ENCODE assay signal across 36 cellular contexts in the genomic region with DNA sequence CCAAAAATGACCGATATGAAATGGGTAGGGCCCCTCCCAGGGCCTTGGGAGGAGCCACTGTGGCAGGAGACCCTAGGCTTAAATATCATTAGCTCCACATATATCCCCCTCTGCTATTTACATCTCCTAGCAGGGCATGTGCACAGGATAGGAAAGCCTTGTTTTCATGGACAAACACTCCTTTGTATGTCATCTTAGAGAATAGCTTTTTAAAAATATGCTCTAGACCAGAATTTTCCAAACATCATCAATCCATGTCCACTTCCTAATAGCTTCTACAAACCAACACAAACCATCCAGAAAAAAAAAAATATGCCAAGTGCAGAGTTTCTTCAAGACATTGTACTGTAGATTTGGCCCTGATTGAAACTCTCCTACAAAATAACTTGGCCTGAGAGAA. TPM values are rescaled to one million over a fixed set of nuclear protein-coding genes. Genes with fewer than 3 reads are reported as not detected.
"Had no signal": no experiment of that assay in that cellular context is flagged by ENCODE, and none has a peak within 500 bp of the region (broad histone marks: within the 10 kb centered on the region; RNA-seq: fewer than 3 reads in every experiment).

No MANE protein-coding gene starts in this region.

- ATAC-seq: activated CD8-positive, alpha-beta T cell treated with anti-CD3 and anti-CD28 coated beads for 36 hours; activated naive CD4-positive, alpha-beta T cell treated with anti-CD3 and anti-CD28 coated beads, Interleukin-2, amount 50 U/mL, for 72 hours; activated T-cell treated with anti-CD3 and anti-CD28 coated beads, Interleukin-2, amount 50 U/mL, for 4 hours; activated T-cell treated with anti-CD3 and anti-CD28 coated beads, Interleukin-2, amount 50 U/mL, for 72 hours; activated T-helper 17 cell treated with anti-CD3 and anti-CD28 coated beads, Interleukin-2, amount 50 U/mL, for 72 hours; body of pancreas had no signal

- H3K9me3 Mint-ChIP-seq: activated B cell treated with CpG ODN at 0.5 μM for 24 hours; activated CD4-positive, alpha-beta memory T cell treated with anti-CD3 and anti-CD28 coated beads for 36 hours; activated CD4-positive, alpha-beta T cell treated with anti-CD3 and anti-CD28 coated beads, Interleukin-2, amount 10 ng/mL, durations not matched to agents 24 days and 14 days; activated CD8-positive, alpha-beta T cell treated with anti-CD3 and anti-CD28 coated beads for 36 hours; activated naive CD4-positive, alpha-beta T cell treated with anti-CD3 and anti-CD28 coated beads for 36 hours; activated naive CD4-positive, alpha-beta T cell treated with anti-CD3 and anti-CD28 coated beads, Interleukin-2, amount 50 U/mL, for 72 hours; activated naive CD8-positive, alpha-beta T cell treated with anti-CD3 and anti-CD28 coated beads for 36 hours; activated T-cell treated with anti-CD3 and anti-CD28 coated beads, Interleukin-2, amount 50 U/mL, for 4 hours; activated T-cell treated with anti-CD3 and anti-CD28 coated beads, Interleukin-2, amount 50 U/mL, for 72 hours; activated T-helper 1 cell treated with anti-CD3 and anti-CD28 coated beads, Interleukin-12 subunit alpha, Interleukin-12 subunit beta, Interleukin-2, Interleukin-4 antibody, amounts not matched to agents 30 ng/mL and 10 ng/mL and 1 ng/mL, durations not matched to agents 14 hours and 24 hours and 36 hours; activated T-helper 17 cell treated with anti-CD3 and anti-CD28 coated beads, Interleukin-2, amount 50 U/mL, for 72 hours; T-helper 1 cell treated with Interleukin-12 subunit alpha and Interleukin-12 subunit beta and Interleukin-4 antibody, amounts not matched to agents 30 μg/mL and 1 μg/mL, for 36 hours; T-helper 2 cell treated with Interferon-gamma antibody and Interleukin-4, amounts not matched to agents 5 μg/mL and 100 μg/mL, for 36 hours had no signal

- H3K4me3 Mint-ChIP-seq: activated B cell treated with CpG ODN at 0.5 μM for 24 hours; activated CD4-positive, alpha-beta memory T cell treated with anti-CD3 and anti-CD28 coated beads for 36 hours; activated CD4-positive, alpha-beta T cell treated with anti-CD3 and anti-CD28 coated beads, Interleukin-2, amount 10 ng/mL, durations not matched to agents 24 days and 14 days; activated CD8-positive, alpha-beta T cell treated with anti-CD3 and anti-CD28 coated beads for 36 hours; activated naive CD4-positive, alpha-beta T cell treated with anti-CD3 and anti-CD28 coated beads for 36 hours; activated naive CD8-positive, alpha-beta T cell treated with anti-CD3 and anti-CD28 coated beads for 36 hours; activated T-cell treated with anti-CD3 and anti-CD28 coated beads, Interleukin-2, amount 50 U/mL, for 4 hours; activated T-cell treated with anti-CD3 and anti-CD28 coated beads, Interleukin-2, amount 50 U/mL, for 72 hours; activated T-helper 1 cell treated with anti-CD3 and anti-CD28 coated beads, Interleukin-12 subunit alpha, Interleukin-12 subunit beta, Interleukin-2, Interleukin-4 antibody, amounts not matched to agents 30 ng/mL and 10 ng/mL and 1 ng/mL, durations not matched to agents 14 hours and 24 hours and 36 hours; activated T-helper 17 cell treated with anti-CD3 and anti-CD28 coated beads, Interleukin-2, amount 50 U/mL, for 72 hours; T-helper 1 cell treated with Interleukin-12 subunit alpha and Interleukin-12 subunit beta and Interleukin-4 antibody, amounts not matched to agents 30 μg/mL and 1 μg/mL, for 36 hours; T-helper 2 cell treated with Interferon-gamma antibody and Interleukin-4, amounts not matched to agents 5 μg/mL and 100 μg/mL, for 36 hours had no signal

- DNase-seq: activated B cell treated with CpG ODN at 0.5 μM for 24 hours; activated CD4-positive, alpha-beta memory T cell treated with anti-CD3 and anti-CD28 coated beads for 36 hours; activated CD4-positive, alpha-beta T cell treated with anti-CD3 and anti-CD28 coated beads for 4 hours; activated CD4-positive, alpha-beta T cell treated with anti-CD3 and anti-CD28 coated beads, Interleukin-2, amount 10 ng/mL, durations not matched to agents 24 days and 14 days; activated CD4-positive, alpha-beta T cell treated with anti-CD3 and anti-CD28 coated beads, Interleukin-2, amount 50 U/mL, for 1 hour; activated CD4-positive, alpha-beta T cell treated with anti-CD3 and anti-CD28 coated beads, Interleukin-2, amount 50 U/mL, for 4 hours; activated CD4-positive, CD25-positive, alpha-beta regulatory T cell treated with anti-CD3 and anti-CD28 coated beads, Interleukin-2, amount 50 U/mL, for 72 hours; activated CD8-positive, alpha-beta memory T cell treated with anti-CD3 and anti-CD28 coated beads, Interleukin-2, amount 50 U/mL, for 4 hours; activated CD8-positive, alpha-beta T cell treated with anti-CD3 and anti-CD28 coated beads for 36 hours; activated effector memory CD4-positive, alpha-beta T cell treated with anti-CD3 and anti-CD28 coated beads, Interleukin-2, amount 50 U/mL, for 16 hours; activated gamma-delta T cell treated with Interleukin-2 at 50 U/mL for 16 hours; activated naive CD4-positive, alpha-beta T cell; activated naive CD4-positive, alpha-beta T cell treated with anti-CD3 and anti-CD28 coated beads for 36 hours; activated naive CD4-positive, alpha-beta T cell treated with anti-CD3 and anti-CD28 coated beads, Interleukin-2, amount 50 U/mL, for 16 hours; activated naive CD8-positive, alpha-beta T cell treated with anti-CD3 and anti-CD28 coated beads for 36 hours; activated T-cell treated with anti-CD3 and anti-CD28 coated beads for 4 hours; activated T-cell treated with anti-CD3 and anti-CD28 coated beads, Interleukin-2, amount 50 U/mL, for 1 hour; activated T-cell treated with anti-CD3 and anti-CD28 coated beads, Interleukin-2, amount 50 U/mL, for 4 hours; activated T-cell treated with anti-CD3 and anti-CD28 coated beads, Interleukin-2, amount 50 U/mL, for 72 hours; amniotic stem cell; aorta; body of pancreas; brain microvascular endothelial cell; central memory CD4-positive, alpha-beta T cell; T-helper 1 cell; T-helper 2 cell; T-helper 9 cell had no signal

- H3K27ac Mint-ChIP-seq: activated B cell treated with CpG ODN at 0.5 μM for 24 hours; activated CD4-positive, alpha-beta memory T cell treated with anti-CD3 and anti-CD28 coated beads for 36 hours; activated CD4-positive, alpha-beta T cell treated with anti-CD3 and anti-CD28 coated beads, Interleukin-2, amount 10 ng/mL, durations not matched to agents 24 days and 14 days; activated CD8-positive, alpha-beta T cell treated with anti-CD3 and anti-CD28 coated beads for 36 hours; activated naive CD4-positive, alpha-beta T cell treated with anti-CD3 and anti-CD28 coated beads for 36 hours; activated naive CD4-positive, alpha-beta T cell treated with anti-CD3 and anti-CD28 coated beads, Interleukin-2, amount 50 U/mL, for 72 hours; activated naive CD8-positive, alpha-beta T cell treated with anti-CD3 and anti-CD28 coated beads for 36 hours; activated T-cell treated with anti-CD3 and anti-CD28 coated beads, Interleukin-2, amount 50 U/mL, for 72 hours; activated T-helper 1 cell treated with anti-CD3 and anti-CD28 coated beads, Interleukin-12 subunit alpha, Interleukin-12 subunit beta, Interleukin-2, Interleukin-4 antibody, amounts not matched to agents 30 ng/mL and 10 ng/mL and 1 ng/mL, durations not matched to agents 14 hours and 24 hours and 36 hours; activated T-helper 17 cell treated with anti-CD3 and anti-CD28 coated beads, Interleukin-2, amount 50 U/mL, for 72 hours; T-helper 1 cell treated with Interleukin-12 subunit alpha and Interleukin-12 subunit beta and Interleukin-4 antibody, amounts not matched to agents 30 μg/mL and 1 μg/mL, for 36 hours; T-helper 2 cell treated with Interferon-gamma antibody and Interleukin-4, amounts not matched to agents 5 μg/mL and 100 μg/mL, for 36 hours had no signal

- H3K4me1 Mint-ChIP-seq: activated B cell treated with CpG ODN at 0.5 μM for 24 hours; activated CD4-positive, alpha-beta T cell treated with anti-CD3 and anti-CD28 coated beads, Interleukin-2, amount 10 ng/mL, durations not matched to agents 24 days and 14 days; activated naive CD8-positive, alpha-beta T cell treated with anti-CD3 and anti-CD28 coated beads for 36 hours; activated T-helper 17 cell treated with anti-CD3 and anti-CD28 coated beads, Interleukin-2, amount 50 U/mL, for 72 hours had no signal

- H3K36me3 Mint-ChIP-seq: activated CD4-positive, alpha-beta memory T cell treated with anti-CD3 and anti-CD28 coated beads for 36 hours; activated naive CD4-positive, alpha-beta T cell treated with anti-CD3 and anti-CD28 coated beads, Interleukin-2, amount 50 U/mL, for 72 hours; activated naive CD8-positive, alpha-beta T cell treated with anti-CD3 and anti-CD28 coated beads for 36 hours had no signal

RNA-seq across cellular contexts. Expression of gene DAPL1, which starts 10.8 kb away (rescaled TPM):
- total RNA-seq: activated B cell treated with CpG ODN at 0.5 μM for 24 hours; activated CD4-positive, alpha-beta memory T cell treated with anti-CD3 and anti-CD28 coated beads for 36 hours; activated CD4-positive, alpha-beta T cell treated with anti-CD3 and anti-CD28 coated beads, Interleukin-2, amount 10 ng/mL, durations not matched to agents 24 days and 14 days; activated CD8-positive, alpha-beta memory T cell treated with anti-CD3 and anti-CD28 coated beads for 36 hours; activated CD8-positive, alpha-beta T cell treated with anti-CD3 and anti-CD28 coated beads for 36 hours; activated naive CD4-positive, alpha-beta T cell treated with anti-CD3 and anti-CD28 coated beads for 36 hours; activated naive CD4-positive, alpha-beta T cell treated with anti-CD3 and anti-CD28 coated beads, Interleukin-2, amount 50 U/mL, for 72 hours; activated naive CD8-positive, alpha-beta T cell treated with anti-CD3 and anti-CD28 coated beads for 36 hours; activated T-cell treated with anti-CD3 and anti-CD28 coated beads, Interleukin-2, amount 50 U/mL, for 4 hours; activated T-cell treated with anti-CD3 and anti-CD28 coated beads, Interleukin-2, amount 50 U/mL, for 72 hours; activated T-helper 1 cell treated with anti-CD3 and anti-CD28 coated beads, Interleukin-12 subunit alpha, Interleukin-12 subunit beta, Interleukin-2, Interleukin-4 antibody, amounts not matched to agents 30 ng/mL and 10 ng/mL and 1 ng/mL, durations not matched to agents 14 hours and 24 hours and 36 hours; activated T-helper 17 cell treated with anti-CD3 and anti-CD28 coated beads, Interleukin-2, amount 50 U/mL, for 72 hours; aorta; astrocyte; breast epithelium; cardiac septum had no signal
